ENCODE assay signal across 1 cellular context in genomic region chr1:28099050-28099769, GRCh38.
TF ChIP-seq lines count a peak whose summit lies in the region.

No MANE protein-coding gene starts in this region.

TF ChIP-seq in GM23338, 12 proteins besides CTCF, POLR2A, EP300 and RAD21 (continued from another document):
- no peak for TF ChIP-seq ZNF462 (CRISPR knock-in tag; IDR thresholded peaks at IDR 0.05)
- no peak for TF ChIP-seq STAT1 (IDR thresholded peaks at IDR 0.05; ENCODE audit: unreplicated experiment)
- no peak for TF ChIP-seq ZNF114 (CRISPR knock-in tag; IDR thresholded peaks at IDR 0.05)
- no peak for TF ChIP-seq ETS1 (IDR thresholded peaks at IDR 0.05)
- no peak for TF ChIP-seq EZH2 (IDR thresholded peaks at IDR 0.05; ENCODE audit: low read depth, unreplicated experiment)
- no peak for TF ChIP-seq EZH2phosphoT487 (IDR thresholded peaks at IDR 0.05; ENCODE audit: unreplicated experiment)
- no peak for TF ChIP-seq JUNB (IDR thresholded peaks at IDR 0.05; ENCODE audit: unreplicated experiment)
- no peak for TF ChIP-seq POLR2AphosphoS5 (IDR thresholded peaks at IDR 0.05; ENCODE audit: low read depth)
- TF ChIP-seq NANOG (IDR thresholded peaks at IDR 0.05; ENCODE audit: borderline replicate concordance) = no peak
- TF ChIP-seq, protein P1, sequence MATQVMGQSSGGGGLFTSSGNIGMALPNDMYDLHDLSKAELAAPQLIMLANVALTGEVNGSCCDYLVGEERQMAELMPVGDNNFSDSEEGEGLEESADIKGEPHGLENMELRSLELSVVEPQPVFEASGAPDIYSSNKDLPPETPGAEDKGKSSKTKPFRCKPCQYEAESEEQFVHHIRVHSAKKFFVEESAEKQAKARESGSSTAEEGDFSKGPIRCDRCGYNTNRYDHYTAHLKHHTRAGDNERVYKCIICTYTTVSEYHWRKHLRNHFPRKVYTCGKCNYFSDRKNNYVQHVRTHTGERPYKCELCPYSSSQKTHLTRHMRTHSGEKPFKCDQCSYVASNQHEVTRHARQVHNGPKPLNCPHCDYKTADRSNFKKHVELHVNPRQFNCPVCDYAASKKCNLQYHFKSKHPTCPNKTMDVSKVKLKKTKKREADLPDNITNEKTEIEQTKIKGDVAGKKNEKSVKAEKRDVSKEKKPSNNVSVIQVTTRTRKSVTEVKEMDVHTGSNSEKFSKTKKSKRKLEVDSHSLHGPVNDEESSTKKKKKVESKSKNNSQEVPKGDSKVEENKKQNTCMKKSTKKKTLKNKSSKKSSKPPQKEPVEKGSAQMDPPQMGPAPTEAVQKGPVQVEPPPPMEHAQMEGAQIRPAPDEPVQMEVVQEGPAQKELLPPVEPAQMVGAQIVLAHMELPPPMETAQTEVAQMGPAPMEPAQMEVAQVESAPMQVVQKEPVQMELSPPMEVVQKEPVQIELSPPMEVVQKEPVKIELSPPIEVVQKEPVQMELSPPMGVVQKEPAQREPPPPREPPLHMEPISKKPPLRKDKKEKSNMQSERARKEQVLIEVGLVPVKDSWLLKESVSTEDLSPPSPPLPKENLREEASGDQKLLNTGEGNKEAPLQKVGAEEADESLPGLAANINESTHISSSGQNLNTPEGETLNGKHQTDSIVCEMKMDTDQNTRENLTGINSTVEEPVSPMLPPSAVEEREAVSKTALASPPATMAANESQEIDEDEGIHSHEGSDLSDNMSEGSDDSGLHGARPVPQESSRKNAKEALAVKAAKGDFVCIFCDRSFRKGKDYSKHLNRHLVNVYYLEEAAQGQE (IDR thresholded peaks at IDR 0.05; ENCODE audit: unreplicated experiment) = no peak
- no peak for TF ChIP-seq ZNF331 (CRISPR knock-in tag; IDR thresholded peaks at IDR 0.05; ENCODE audit: low read depth)
